In genomic region chr20:8385247-8385646, GRCh38 we compare ENCODE assay signal across 11 cellular contexts.
DNase-seq lines count a peak whose midpoint lies in the region; ATAC-seq and TF ChIP-seq lines count a peak whose summit lies in the region.
"Had no signal": no experiment of that assay in that cellular context is flagged by ENCODE, and none has a peak within 500 bp of the region (broad histone marks: within the 10 kb centered on the region; RNA-seq: fewer than 3 reads in every experiment).

No MANE protein-coding gene starts in this region.

- no peaks in the 10 kb centered on the region for H3K36me3 Mint-ChIP-seq in GM23338 (ENCODE audit: low read depth)
- H3K36me3 Mint-ChIP-seq in T-helper 2 cell treated with Interferon-gamma antibody and Interleukin-4, amounts not matched to agents 5 μg/mL and 100 μg/mL, for 36 hours (ENCODE audit: low read depth) = no peaks in the 10 kb centered on the region

- H3K27me3 ChIP-seq in GM23338 (ENCODE audit: insufficient read depth) = no peaks in the 10 kb centered on the region
- H3K27me3 ChIP-seq in tibial artery = no peaks in the 10 kb centered on the region
- H3K27me3 ChIP-seq: gastrocnemius medialis had no signal

- ATAC-seq in GM23338 = peak; percentile 53; the same call in 1 of the 3 replicates
- peak; percentile 41 for ATAC-seq in left ventricle myocardium superior
- no peak for ATAC-seq in GM18519 (IDR thresholded peaks at IDR 0.05; ENCODE audit: low FRiP score, unreplicated experiment)
- ATAC-seq: gastrocnemius medialis had no signal

- no peaks in the 10 kb centered on the region for H3F3A ChIP-seq in GM23338 (replicated peaks; ENCODE audit: low read depth)

- peaks cover 5% of the 10 kb centered on the region; the same call in 2 of the 3 replicates for H3K4me1 Mint-ChIP-seq in GM23338
- H3K4me1 Mint-ChIP-seq in T-helper 2 cell treated with Interferon-gamma antibody and Interleukin-4, amounts not matched to agents 5 μg/mL and 100 μg/mL, for 36 hours (ENCODE audit: low read depth) = no peaks in the 10 kb centered on the region

- no peak overlapping the region for H2AFZ ChIP-seq in GM23338

- intact Hi-C loops in left ventricle myocardium superior (cut with micrococcal nuclease) (loop anchor here (5.0 kb wide), 1 partner anchor 337 kb away; no protein-coding TSS in a partner anchor), tibial artery (cut with DNase I; ENCODE audit: low total_unique reads) (no loop called here)

- DNase-seq in AG08395 (ENCODE audit: low spot score) (peak; percentile 53), GM23338 (ENCODE audit: low spot score) (peak; percentile 30), T1000 (lab: John Stamatoyannopoulos, UW) (peak; percentile 79), left ventricle myocardium superior (peak; percentile 46), HuH-7.5 (ENCODE audit: low spot score) (no peak), tibial artery (no peak)
- no peak for DNase-seq in T-helper 2 cell treated with Interferon-gamma antibody and Interleukin-4, amounts not matched to agents 5 μg/mL and 100 μg/mL, for 36 hours (ENCODE audit: low spot score)
- DNase-seq: Caco-2, gastrocnemius medialis, GOT3 had no signal

- no peak overlapping the region for H3K4me3 Mint-ChIP-seq in GM23338
- no peak overlapping the region for H3K4me3 Mint-ChIP-seq in T-helper 2 cell treated with Interferon-gamma antibody and Interleukin-4, amounts not matched to agents 5 μg/mL and 100 μg/mL, for 36 hours

- H3K9me3 Mint-ChIP-seq in GM23338 = peaks cover 12% of the 10 kb centered on the region
- no peaks in the 10 kb centered on the region for H3K9me3 Mint-ChIP-seq in T-helper 2 cell treated with Interferon-gamma antibody and Interleukin-4, amounts not matched to agents 5 μg/mL and 100 μg/mL, for 36 hours

- H4K20me1 ChIP-seq in GM23338 (replicated peaks; ENCODE audit: insufficient read depth) = no peaks in the 10 kb centered on the region

- no peaks in the 10 kb centered on the region for H3K79me2 ChIP-seq in GM23338 (replicated peaks; ENCODE audit: insufficient read depth)

- no peaks in the 10 kb centered on the region for H3K4me1 ChIP-seq in GM23338 (ENCODE audit: insufficient read depth)
- H3K4me1 ChIP-seq in tibial artery = peaks cover 0 to 13% (median 6%) of the 10 kb centered on the region in 4 donors

- H3K9me2 ChIP-seq in GM23338 (ENCODE audit: insufficient read depth) = peaks cover 11% of the 10 kb centered on the region; the same call in 1 of the 2 replicates

- TF ChIP-seq CTCF in GM23338 (conservative IDR thresholded peaks at IDR 0.05; ENCODE audit: low read depth in 2 of 2) (no peak), tibial artery (IDR thresholded peaks at IDR 0.05) (no peak)

- H3K4me2 ChIP-seq in GM23338 = no peak overlapping the region

- H3K4me3 ChIP-seq in GM23338 = no peak overlapping the region
- H3K4me3 ChIP-seq in tibial artery = no peak overlapping the region
- H3K4me3 ChIP-seq: gastrocnemius medialis had no signal

- peaks cover 6% of the 10 kb centered on the region for H3K27me3 Mint-ChIP-seq in GM23338 (ENCODE audit: insufficient read depth, low read depth, poor library complexity)
- peaks cover 14% of the 10 kb centered on the region for H3K27me3 Mint-ChIP-seq in T-helper 2 cell treated with Interferon-gamma antibody and Interleukin-4, amounts not matched to agents 5 μg/mL and 100 μg/mL, for 36 hours (ENCODE audit: low read depth)

- no peak overlapping the region for H3K27ac ChIP-seq in GM23338 (ENCODE audit: low read depth)
- no peak overlapping the region for H3K27ac ChIP-seq in tibial artery
- H3K27ac ChIP-seq: gastrocnemius medialis had no signal

- H3K36me3 ChIP-seq in GM23338 (ENCODE audit: insufficient read depth) (no peaks in the 10 kb centered on the region), tibial artery (no peaks in the 10 kb centered on the region)
- H3K36me3 ChIP-seq: gastrocnemius medialis had no signal

- H3K27ac Mint-ChIP-seq in GM23338 = no peak overlapping the region
- no peak overlapping the region for H3K27ac Mint-ChIP-seq in T-helper 2 cell treated with Interferon-gamma antibody and Interleukin-4, amounts not matched to agents 5 μg/mL and 100 μg/mL, for 36 hours

- H3K9me3 ChIP-seq in tibial artery = no peaks in the 10 kb centered on the region
- H3K9me3 ChIP-seq: Caco-2, gastrocnemius medialis had no signal

TF ChIP-seq in GM23338, 12 proteins besides CTCF, POLR2A, EP300 and RAD21:
- TF ChIP-seq EZH2phosphoT487 (IDR thresholded peaks at IDR 0.05; ENCODE audit: unreplicated experiment) (no peak), CREB1 (CRISPR knock-in tag; IDR thresholded peaks at IDR 0.05; ENCODE audit: low read depth) (no peak), ETS1 (IDR thresholded peaks at IDR 0.05) (no peak), STAT1 (IDR thresholded peaks at IDR 0.05; ENCODE audit: unreplicated experiment) (no peak)

Comparison
In these comparisons a context has a peak if more than half of its experiments do, and no peak if none do; other contexts are left out.
1. DNase-seq: peak in AG08395 (single experiment), GM23338 (single experiment), T1000 (single experiment) and left ventricle myocardium superior (single experiment); none in T-helper 2 cell treated with Interferon-gamma antibody and Interleukin-4, amounts not matched to agents 5 μg/mL and 100 μg/mL, for 36 hours (single experiment), HuH-7.5 (single experiment) and tibial artery (0 of 2).